ENCODE assay signal across 37 cellular contexts in genomic region chr2:21030983-21031968, GRCh38. TPM values are rescaled to one million over a fixed set of nuclear protein-coding genes. Genes with fewer than 3 reads are reported as not detected.
"Had no signal": no experiment of that assay in that cellular context is flagged by ENCODE, and none has a peak within 500 bp of the region (broad histone marks: within the 10 kb centered on the region; RNA-seq: fewer than 3 reads in every experiment).

No MANE protein-coding gene starts in this region.

- FAIRE-seq: astrocyte, bronchial epithelial cell had no signal

- H3K27ac ChIP-seq: adrenal gland, ascending aorta, body of pancreas, brain microvascular endothelial cell, breast epithelium, cardiac muscle cell had no signal

- H3K36me3 ChIP-seq: adrenal gland, brain microvascular endothelial cell, breast epithelium, cardiac muscle cell had no signal

- H3K4me1 ChIP-seq: adrenal gland, body of pancreas, breast epithelium had no signal

- H3K27me3 ChIP-seq: adrenal gland, ascending aorta, body of pancreas, brain microvascular endothelial cell, breast epithelium, cardiac muscle cell had no signal

- H3K4me3 ChIP-seq: adrenal gland, ascending aorta, body of pancreas, breast epithelium, cardiac muscle cell had no signal

- ATAC-seq: activated naive CD4-positive, alpha-beta T cell treated with anti-CD3 and anti-CD28 coated beads, Interleukin-2, amount 50 U/mL, for 72 hours; activated naive CD8-positive, alpha-beta T cell treated with anti-CD3 and anti-CD28 coated beads, Interleukin-2, amount 50 U/mL, for 24 hours; activated T-cell treated with anti-CD3 and anti-CD28 coated beads, Interleukin-2, amount 50 U/mL, for 4 hours; activated T-cell treated with anti-CD3 and anti-CD28 coated beads, Interleukin-2, amount 50 U/mL, for 72 hours; activated T-helper 17 cell treated with anti-CD3 and anti-CD28 coated beads, Interleukin-2, amount 50 U/mL, for 72 hours; body of pancreas had no signal

- H3K9me3 ChIP-seq: adrenal gland, ascending aorta, body of pancreas, breast epithelium had no signal

- DNase-seq: activated effector memory CD4-positive, alpha-beta T cell treated with anti-CD3 and anti-CD28 coated beads, Interleukin-2, amount 50 U/mL, for 16 hours; activated effector memory CD4-positive, alpha-beta T cell treated with Interleukin-2 at 50 U/mL for 16 hours; activated gamma-delta T cell; activated gamma-delta T cell treated with Interleukin-2 at 50 U/mL for 16 hours; activated naive CD4-positive, alpha-beta T cell; activated naive CD4-positive, alpha-beta T cell treated with anti-CD3 and anti-CD28 coated beads for 36 hours; activated naive CD4-positive, alpha-beta T cell treated with anti-CD3 and anti-CD28 coated beads, Interleukin-2, amount 10 ng/mL, durations not matched to agents 7 days and 5 days; activated naive CD4-positive, alpha-beta T cell treated with anti-CD3 and anti-CD28 coated beads, Interleukin-2, amount 50 U/mL, for 16 hours; activated naive CD4-positive, alpha-beta T cell treated with Interleukin-2 at 50 U/mL for 16 hours; activated naive CD8-positive, alpha-beta T cell treated with anti-CD3 and anti-CD28 coated beads for 36 hours; activated naive CD8-positive, alpha-beta T cell treated with anti-CD3 and anti-CD28 coated beads, Interleukin-2, amount 10 ng/mL, durations not matched to agents 7 days and 5 days; activated naive CD8-positive, alpha-beta T cell treated with anti-CD3 and anti-CD28 coated beads, Interleukin-2, amount 50 U/mL, for 24 hours; activated T-cell treated with anti-CD3 and anti-CD28 coated beads for 4 hours; activated T-cell treated with anti-CD3 and anti-CD28 coated beads, Interleukin-2, amount 50 U/mL, for 1 hour; activated T-cell treated with anti-CD3 and anti-CD28 coated beads, Interleukin-2, amount 50 U/mL, for 24 hours; activated T-cell treated with anti-CD3 and anti-CD28 coated beads, Interleukin-2, amount 50 U/mL, for 4 hours; activated T-cell treated with anti-CD3 and anti-CD28 coated beads, Interleukin-2, amount 50 U/mL, for 48 hours; activated T-cell treated with anti-CD3 and anti-CD28 coated beads, Interleukin-2, amount 50 U/mL, for 72 hours; adrenal gland; amniotic stem cell; amygdala; anterior cingulate cortex; aorta; body of pancreas; brain microvascular endothelial cell; caudate nucleus; central memory CD4-positive, alpha-beta T cell; cerebellar nuclear complex had no signal

RNA-seq across cellular contexts. Expression of gene APOB, which starts 12.6 kb away (rescaled TPM):
- total RNA-seq: activated naive CD4-positive, alpha-beta T cell treated with anti-CD3 and anti-CD28 coated beads for 36 hours; activated naive CD4-positive, alpha-beta T cell treated with anti-CD3 and anti-CD28 coated beads, Interleukin-2, amount 50 U/mL, for 72 hours; activated naive CD8-positive, alpha-beta T cell treated with anti-CD3 and anti-CD28 coated beads for 36 hours; activated naive CD8-positive, alpha-beta T cell treated with anti-CD3 and anti-CD28 coated beads, Interleukin-2, amount 10 ng/mL, durations not matched to agents 7 days and 5 days; activated T-cell treated with anti-CD3 and anti-CD28 coated beads, Interleukin-2, amount 50 U/mL, for 72 hours; activated T-helper 1 cell treated with anti-CD3 and anti-CD28 coated beads, Interleukin-12 subunit alpha, Interleukin-12 subunit beta, Interleukin-2, Interleukin-4 antibody, amounts not matched to agents 30 ng/mL and 10 ng/mL and 1 ng/mL, durations not matched to agents 14 hours and 24 hours and 36 hours; activated T-helper 17 cell treated with anti-CD3 and anti-CD28 coated beads, Interleukin-2, amount 50 U/mL, for 72 hours; activated T-helper 2 cell treated with anti-CD3 and anti-CD28 coated beads, Interferon-gamma antibody, Interleukin-2, Interleukin-4, amounts not matched to agents 10 μg/mL and 5 μg/mL and 100 μg/mL, durations not matched to agents 14 hours and 24 hours and 36 hours had no signal
